In genomic region chr6:31586013-31586412, GRCh38 we compare ENCODE assay signal across 11 cellular contexts. TPM values are rescaled to one million over a fixed set of nuclear protein-coding genes. Genes with fewer than 3 reads are reported as not detected.
DNase-seq lines count a peak whose midpoint lies in the region; ATAC-seq and TF ChIP-seq lines count a peak whose summit lies in the region.
"Had no signal": no experiment of that assay in that cellular context is flagged by ENCODE, and none has a peak within 500 bp of the region (broad histone marks: within the 10 kb centered on the region; RNA-seq: fewer than 3 reads in every experiment).

LST1 (plus strand) TSS chr6:31586277; CDS start chr6:31587300, 1,023 bp downstream.

- H3K9ac ChIP-seq in OCI-LY3 (ENCODE audit: low read length) (peak within 1 kb of the TSS; percentile 52; the same call in 1 of the 2 replicates), colonic mucosa (ENCODE audit: low read depth in 2 of 2, low read length in 2 of 2) (peak within 1 kb of the TSS; percentile 4 to 7), PC-3 (ENCODE audit: low read length) (no peak within 1 kb of the TSS)

- no peaks in the 10 kb centered on the region for H3K27me3 ChIP-seq in OCI-LY3 (ENCODE audit: low read depth, low read length)
- H3K27me3 ChIP-seq in colonic mucosa: no peaks in the 10 kb centered on the region
- H3K27me3 ChIP-seq in osteoblast (ENCODE audit: insufficient read depth, low read length): no peaks in the 10 kb centered on the region
- H3K27me3 ChIP-seq in PC-3 (ENCODE audit: low read length): no peaks in the 10 kb centered on the region
- H3K27me3 ChIP-seq in ovary: no peaks in the 10 kb centered on the region

- CTCF ChIA-PET in PC-3 (lab: Charles Lee): no interaction called here

- peaks cover 27% of the 10 kb centered on the region for H3K79me2 ChIP-seq in OCI-LY3 (ENCODE audit: low read length)
- no peaks in the 10 kb centered on the region for H3K79me2 ChIP-seq in osteoblast (ENCODE audit: insufficient read depth, low read length)
- H3K79me2 ChIP-seq in PC-3 (ENCODE audit: low read length): no peaks in the 10 kb centered on the region

- H3K4me3 ChIP-seq in GM12865 (ENCODE audit: low read depth, low read length) (peak within 1 kb of the TSS; percentile 52), OCI-LY3 (ENCODE audit: low read length) (no peak within 1 kb of the TSS; the same call in 1 of the 2 replicates), colonic mucosa (peak within 1 kb of the TSS; percentile 7), osteoblast (ENCODE audit: insufficient read depth, low read length) (no peak within 1 kb of the TSS), PC-3 (ENCODE audit: low read length) (no peak within 1 kb of the TSS), ovary (no peak within 1 kb of the TSS)

- TF ChIP-seq POLR2A in ovary (IDR thresholded peaks at IDR 0.05): no peak

- no TSS peak for BruUV-seq in PC-3 (replicated peaks; lab: Mats Ljungman, UMichigan)

- POLR2A ChIA-PET in PC-3 (lab: Charles Lee; ENCODE audit: unreplicated experiment): no interaction called here

- DNase-seq in GM12865 (ENCODE audit: low read depth) (no peak), colonic mucosa (no peak), osteoblast (ENCODE audit: insufficient read length, low spot score, missing footprints) (peak; percentile 65), PC-3 (no peak), ovary (no peak), NCI-H510A (lab: John Stamatoyannopoulos, UW) (no peak)

- no peak for TF ChIP-seq EP300 in ovary (IDR thresholded peaks at IDR 0.05)

- H3K4me1 ChIP-seq in OCI-LY3 (ENCODE audit: low read length): peaks cover 49% of the 10 kb centered on the region
- no peaks in the 10 kb centered on the region for H3K4me1 ChIP-seq in colonic mucosa
- peaks cover 13% of the 10 kb centered on the region for H3K4me1 ChIP-seq in osteoblast (ENCODE audit: insufficient read depth, low read length)
- peaks cover 4% of the 10 kb centered on the region; the same call in 1 of the 2 replicates for H3K4me1 ChIP-seq in PC-3 (ENCODE audit: insufficient read depth, low read length)
- peaks cover 2% of the 10 kb centered on the region for H3K4me1 ChIP-seq in ovary (ENCODE audit: insufficient read depth)

- H2AFZ ChIP-seq in OCI-LY3 (ENCODE audit: low read depth, low read length) (no peak within 1 kb of the TSS), osteoblast (ENCODE audit: low read length) (no peak within 1 kb of the TSS), PC-3 (ENCODE audit: low read length) (no peak within 1 kb of the TSS)

- H4K20me1 ChIP-seq in OCI-LY3 (ENCODE audit: insufficient read depth, low read length) (no peaks in the 10 kb centered on the region), osteoblast (ENCODE audit: insufficient read depth, low read length) (no peaks in the 10 kb centered on the region), PC-3 (ENCODE audit: low read length) (no peaks in the 10 kb centered on the region)

- no peak for TF ChIP-seq CTCF in GM12865 (IDR thresholded peaks at IDR 0.05; ENCODE audit: insufficient read depth, low read depth, low read length, missing control alignments)
- TF ChIP-seq CTCF in OCI-LY3 (IDR thresholded peaks at IDR 0.05; ENCODE audit: low read depth, low read length): no peak
- no peak for TF ChIP-seq CTCF in colonic mucosa (IDR thresholded peaks at IDR 0.05)
- TF ChIP-seq CTCF in osteoblast (IDR thresholded peaks at IDR 0.05; ENCODE audit: extremely low read depth, low read depth, low read length): no peak
- no peak for TF ChIP-seq CTCF in PC-3 (conservative IDR thresholded peaks at IDR 0.05; ENCODE audit: low read depth, low read length)
- TF ChIP-seq CTCF in ovary (IDR thresholded peaks at IDR 0.05): no peak

- intact Hi-C loops in colonic mucosa (cut with DNase I) (no loop called here), PC-3 (cut with micrococcal nuclease) (no loop called here), ovary (cut with DNase I) (no loop called here)

- H3K27ac ChIP-seq in OCI-LY3 (ENCODE audit: low read length): peak within 1 kb of the TSS; percentile 82
- peak within 1 kb of the TSS; percentile 47 for H3K27ac ChIP-seq in colonic mucosa
- H3K27ac ChIP-seq in osteoblast (ENCODE audit: low read depth, low read length): no peak within 1 kb of the TSS
- H3K27ac ChIP-seq in PC-3 (ENCODE audit: low read length): no peak within 1 kb of the TSS
- no peak within 1 kb of the TSS for H3K27ac ChIP-seq in ovary

- H3K36me3 ChIP-seq in OCI-LY3 (replicated peaks; ENCODE audit: low read depth, low read length) (peaks cover 11% of the 10 kb centered on the region), colonic mucosa (no peaks in the 10 kb centered on the region), osteoblast (ENCODE audit: insufficient read depth, low read length) (no peaks in the 10 kb centered on the region), PC-3 (ENCODE audit: low read depth, low read length) (no peaks in the 10 kb centered on the region), ovary (no peaks in the 10 kb centered on the region)

- ATAC-seq in PC-3: no peak
- ATAC-seq in HG02852 (IDR thresholded peaks at IDR 0.05; ENCODE audit: unreplicated experiment): no peak

- 35 to 47% (median 35%) methylated on average over 1 of the region's 1 CpG for WGBS in ovary, 3 donors

- H3K9me2 ChIP-seq in PC-3 (replicated peaks; ENCODE audit: low read length): no peaks in the 10 kb centered on the region

- H3K4me2 ChIP-seq in OCI-LY3 (ENCODE audit: low read length) (peak within 1 kb of the TSS; percentile 61), osteoblast (ENCODE audit: insufficient read depth, low read length) (no peak within 1 kb of the TSS), PC-3 (ENCODE audit: low read length) (no peak within 1 kb of the TSS)

- no peaks in the 10 kb centered on the region for H3F3A ChIP-seq in PC-3 (ENCODE audit: low read length, unreplicated experiment)

- H3K9me3 ChIP-seq in OCI-LY3 (ENCODE audit: insufficient read depth, low read length) (no peaks in the 10 kb centered on the region), colonic mucosa (no peaks in the 10 kb centered on the region), osteoblast (ENCODE audit: low read depth, low read length) (no peaks in the 10 kb centered on the region), PC-3 (ENCODE audit: low read length) (no peaks in the 10 kb centered on the region), ovary (no peaks in the 10 kb centered on the region)

RNA-seq across cellular contexts. Expression of gene LST1, which starts in this region (rescaled TPM):
- total RNA-seq in colonic mucosa: 1 to 10 TPM; 4.8 to 9.2 TPM
- 0.29 TPM in 1 of 2 replicates, not detected in the other for total RNA-seq in osteoblast
- not detected in 2 replicates for total RNA-seq in PC-3 (2014; rRNA removed)
- total RNA-seq in ovary: 10 to 100 TPM in 3 of 7 donors, 1 to 10 TPM in 4; 3.8 to 34.0 (median 8.6) TPM
- 10 to 100 TPM in 1 of 2 donors, 1 to 10 TPM in 1; 8.1 to 12.2 TPM for polyA plus RNA-seq in ovary
- total RNA-seq: bronchial epithelial cell, H4, SK-MEL-5 had no signal

Comparison
In these comparisons a context has a peak if more than half of its experiments do, and no peak if none do; other contexts are left out.
1. Peak in DNase-seq in osteoblast; RNA of the gene not detected or under 1 TPM.
2. H3K4me3 ChIP-seq: peak in GM12865 (single experiment) and colonic mucosa (single experiment); none in OCI-LY3 (single experiment), osteoblast (single experiment), PC-3 (single experiment) and ovary (single experiment).
3. H3K27ac ChIP-seq: peak in OCI-LY3 (single experiment) and colonic mucosa (single experiment); none in osteoblast (single experiment), PC-3 (single experiment) and ovary (0 of 2).